ENCODE assay signal across 27 cellular contexts in genomic region chr11:96319901-96320656, GRCh38. TPM values are rescaled to one million over a fixed set of nuclear protein-coding genes. Genes with fewer than 3 reads are reported as not detected.
DNase-seq lines count a peak whose midpoint lies in the region; ATAC-seq and TF ChIP-seq lines count a peak whose summit lies in the region.
"Had no signal": no experiment of that assay in that cellular context is flagged by ENCODE, and none has a peak within 500 bp of the region (broad histone marks: within the 10 kb centered on the region; RNA-seq: fewer than 3 reads in every experiment).

No MANE protein-coding gene starts in this region.

- POLR2A ChIA-PET in CD8-positive, alpha-beta T cell (lab: Charles Lee): interaction anchor here (0.6 to 0.8 kb wide), 2 partner anchors 23 to 184 kb away, joined by 3 read pairs; partner anchors contain the start of gene MAML2

- H3K36me3 ChIP-seq in CD8-positive, alpha-beta T cell (ENCODE audit: insufficient read depth, low read length): no peaks in the 10 kb centered on the region
- H3K36me3 ChIP-seq: stomach had no signal

- no peaks in the 10 kb centered on the region for H3K27me3 Mint-ChIP-seq in activated CD4-positive, alpha-beta T cell treated with anti-CD3 and anti-CD28 coated beads, Interleukin-2, amount 10 ng/mL, durations not matched to agents 24 days and 14 days
- H3K27me3 Mint-ChIP-seq in CD8-positive, alpha-beta T cell (ENCODE audit: low read depth): no peaks in the 10 kb centered on the region
- no peaks in the 10 kb centered on the region for H3K27me3 Mint-ChIP-seq in activated naive CD8-positive, alpha-beta T cell treated with anti-CD3 and anti-CD28 coated beads for 36 hours
- H3K27me3 Mint-ChIP-seq in nephron (ENCODE audit: low read depth) (no peaks in the 10 kb centered on the region), glutamatergic neuron (ENCODE audit: unreplicated experiment) (no peaks in the 10 kb centered on the region)
- H3K27me3 Mint-ChIP-seq in effector memory CD8-positive, alpha-beta T cell: no peaks in the 10 kb centered on the region
- H3K27me3 Mint-ChIP-seq: activated B cell treated with CpG ODN at 0.5 μM for 24 hours, B cell had no signal

- H3K27ac ChIP-seq in CD8-positive, alpha-beta T cell (ENCODE audit: low read depth, low read length): no peak overlapping the region
- H3K27ac ChIP-seq: esophagus muscularis mucosa, gastroesophageal sphincter, KMS-11, RWPE1, SK-N-MC, stomach had no signal

- peaks cover 26% of the 10 kb centered on the region for H3K4me1 Mint-ChIP-seq in activated CD4-positive, alpha-beta T cell treated with anti-CD3 and anti-CD28 coated beads, Interleukin-2, amount 10 ng/mL, durations not matched to agents 24 days and 14 days
- peaks cover 93% of the 10 kb centered on the region for H3K4me1 Mint-ChIP-seq in CD8-positive, alpha-beta T cell (ENCODE audit: low read depth)
- H3K4me1 Mint-ChIP-seq in activated naive CD8-positive, alpha-beta T cell treated with anti-CD3 and anti-CD28 coated beads for 36 hours: peaks cover 84% of the 10 kb centered on the region
- H3K4me1 Mint-ChIP-seq in nephron (peaks cover 75% of the 10 kb centered on the region), glutamatergic neuron (ENCODE audit: low read depth, unreplicated experiment) (no peaks in the 10 kb centered on the region)
- peaks cover 34 to 50% of the 10 kb centered on the region in 2 donors for H3K4me1 Mint-ChIP-seq in effector memory CD8-positive, alpha-beta T cell (ENCODE audit: low read depth in 2 of 2)

- peaks cover 4% of the 10 kb centered on the region for H3K9me3 Mint-ChIP-seq in activated CD4-positive, alpha-beta T cell treated with anti-CD3 and anti-CD28 coated beads, Interleukin-2, amount 10 ng/mL, durations not matched to agents 24 days and 14 days
- H3K9me3 Mint-ChIP-seq in CD8-positive, alpha-beta T cell: no peaks in the 10 kb centered on the region
- peaks cover 2% of the 10 kb centered on the region for H3K9me3 Mint-ChIP-seq in activated naive CD8-positive, alpha-beta T cell treated with anti-CD3 and anti-CD28 coated beads for 36 hours
- H3K9me3 Mint-ChIP-seq in nephron (no peaks in the 10 kb centered on the region), glutamatergic neuron (ENCODE audit: unreplicated experiment) (no peaks in the 10 kb centered on the region)
- no peaks in the 10 kb centered on the region for H3K9me3 Mint-ChIP-seq in effector memory CD8-positive, alpha-beta T cell
- H3K9me3 Mint-ChIP-seq: activated B cell treated with CpG ODN at 0.5 μM for 24 hours had no signal

- H3K9me3 ChIP-seq in CD8-positive, alpha-beta T cell (ENCODE audit: low read length): no peaks in the 10 kb centered on the region
- H3K9me3 ChIP-seq: esophagus muscularis mucosa, gastroesophageal sphincter, stomach had no signal

- ATAC-seq in CD8-positive, alpha-beta T cell: no peak
- no peak for ATAC-seq in effector memory CD8-positive, alpha-beta T cell (replicated peaks)
- ATAC-seq: gastroesophageal sphincter had no signal

- peak; percentile 38 for DNase-seq in activated CD4-positive, alpha-beta T cell treated with anti-CD3 and anti-CD28 coated beads, Interleukin-2, amount 10 ng/mL, durations not matched to agents 24 days and 14 days
- no peak for DNase-seq in activated CD4-positive, alpha-beta T cell treated with anti-CD3 and anti-CD28 coated beads, Interleukin-2, amount 50 U/mL, for 1 hour
- DNase-seq in CD8-positive, alpha-beta T cell: no peak
- DNase-seq in activated naive CD8-positive, alpha-beta T cell treated with anti-CD3 and anti-CD28 coated beads for 36 hours: no peak
- DNase-seq in glutamatergic neuron: no peak
- no peak for DNase-seq in foreskin fibroblast
- DNase-seq in effector memory CD8-positive, alpha-beta T cell: no peak
- DNase-seq: activated B cell treated with CpG ODN at 0.5 μM for 24 hours; activated gamma-delta T cell; cerebellar nuclear complex; COR-L47; effector CD8-positive, alpha-beta T cell; islet precursor cell; NCI-H1694 treated with DMSO at 0.1 percent for 48 hours; NCI-H526 treated with DMSO at 0.1 percent for 48 hours; nucleus accumbens; retina; stimulated activated CD4-positive, alpha-beta T cell treated with anti-CD3 and anti-CD28 coated beads, Interleukin-4, amount 100 ng/mL, for 1 hour; stomach had no signal

- H3K36me3 Mint-ChIP-seq in activated CD4-positive, alpha-beta T cell treated with anti-CD3 and anti-CD28 coated beads, Interleukin-2, amount 10 ng/mL, durations not matched to agents 24 days and 14 days (ENCODE audit: low read depth): peaks cover 54% of the 10 kb centered on the region
- H3K36me3 Mint-ChIP-seq in CD8-positive, alpha-beta T cell: peaks cover 69% of the 10 kb centered on the region
- H3K36me3 Mint-ChIP-seq in activated naive CD8-positive, alpha-beta T cell treated with anti-CD3 and anti-CD28 coated beads for 36 hours: peaks cover 75% of the 10 kb centered on the region
- H3K36me3 Mint-ChIP-seq in nephron (ENCODE audit: low read depth) (peaks cover 33% of the 10 kb centered on the region), glutamatergic neuron (ENCODE audit: unreplicated experiment) (no peaks in the 10 kb centered on the region)
- peaks cover 4% of the 10 kb centered on the region for H3K36me3 Mint-ChIP-seq in effector memory CD8-positive, alpha-beta T cell (ENCODE audit: insufficient read depth)

- CTCF ChIA-PET in CD8-positive, alpha-beta T cell (lab: Charles Lee): interaction anchor here (1.0 to 1.4 kb wide), 3 partner anchors 15 to 23 kb away, joined by 3 to 5 read pairs (median 3); partner anchors contain the start of gene MAML2

- intact Hi-C loops in activated CD4-positive, alpha-beta T cell treated with anti-CD3 and anti-CD28 coated beads, Interleukin-2, amount 10 ng/mL, durations not matched to agents 24 days and 14 days (cut with micrococcal nuclease): no loop called here
- intact Hi-C loops in CD8-positive, alpha-beta T cell (cut with DNase I, micrococcal nuclease): no loop called here

- no peak overlapping the region for H3K4me3 Mint-ChIP-seq in activated CD4-positive, alpha-beta T cell treated with anti-CD3 and anti-CD28 coated beads, Interleukin-2, amount 10 ng/mL, durations not matched to agents 24 days and 14 days
- no peak overlapping the region for H3K4me3 Mint-ChIP-seq in CD8-positive, alpha-beta T cell
- no peak overlapping the region for H3K4me3 Mint-ChIP-seq in activated naive CD8-positive, alpha-beta T cell treated with anti-CD3 and anti-CD28 coated beads for 36 hours
- H3K4me3 Mint-ChIP-seq in nephron: no peak overlapping the region
- no peak overlapping the region for H3K4me3 Mint-ChIP-seq in glutamatergic neuron (ENCODE audit: unreplicated experiment)
- H3K4me3 Mint-ChIP-seq in effector memory CD8-positive, alpha-beta T cell: no peak overlapping the region
- H3K4me3 Mint-ChIP-seq: activated B cell treated with CpG ODN at 0.5 μM for 24 hours; B cell; T-helper 2 cell treated with Interferon-gamma antibody and Interleukin-4, amounts not matched to agents 5 μg/mL and 100 μg/mL, for 36 hours had no signal

- no peak overlapping the region for H3K4me3 ChIP-seq in CD8-positive, alpha-beta T cell (ENCODE audit: low read depth, low read length)
- H3K4me3 ChIP-seq in foreskin fibroblast (ENCODE audit: low read depth in 1 of 2, low read length in 2 of 2): no peak overlapping the region
- H3K4me3 ChIP-seq: esophagus muscularis mucosa, gastroesophageal sphincter, SK-N-MC, stomach had no signal

- no peaks in the 10 kb centered on the region for H3K27me3 ChIP-seq in CD8-positive, alpha-beta T cell (ENCODE audit: insufficient read depth, low read length)
- H3K27me3 ChIP-seq: esophagus muscularis mucosa, gastroesophageal sphincter, stomach had no signal

- H3K4me1 ChIP-seq in CD8-positive, alpha-beta T cell (ENCODE audit: insufficient read depth, low read length): peaks cover 57% of the 10 kb centered on the region

- no peak overlapping the region for H3K27ac Mint-ChIP-seq in activated CD4-positive, alpha-beta T cell treated with anti-CD3 and anti-CD28 coated beads, Interleukin-2, amount 10 ng/mL, durations not matched to agents 24 days and 14 days
- H3K27ac Mint-ChIP-seq in CD8-positive, alpha-beta T cell: peak overlapping the region; percentile 73
- H3K27ac Mint-ChIP-seq in activated naive CD8-positive, alpha-beta T cell treated with anti-CD3 and anti-CD28 coated beads for 36 hours: peak overlapping the region; percentile 55
- H3K27ac Mint-ChIP-seq in nephron (peak overlapping the region; percentile 72 to 82 (median 81)), glutamatergic neuron (ENCODE audit: unreplicated experiment) (no peak overlapping the region)
- no peak overlapping the region for H3K27ac Mint-ChIP-seq in effector memory CD8-positive, alpha-beta T cell
- H3K27ac Mint-ChIP-seq: activated B cell treated with CpG ODN at 0.5 μM for 24 hours; B cell; T-helper 2 cell treated with Interferon-gamma antibody and Interleukin-4, amounts not matched to agents 5 μg/mL and 100 μg/mL, for 36 hours had no signal

- no peak for TF ChIP-seq CTCF in CD8-positive, alpha-beta T cell (IDR thresholded peaks at IDR 0.05)
- TF ChIP-seq CTCF in nephron (IDR thresholded peaks at IDR 0.05; ENCODE audit: unreplicated experiment in 3 of 3) (no peak), glutamatergic neuron (IDR thresholded peaks at IDR 0.05; ENCODE audit: partially characterized antibody, unreplicated experiment) (no peak), foreskin fibroblast (IDR thresholded peaks at IDR 0.05; ENCODE audit: low read depth, low read length) (no peak)

RNA-seq across cellular contexts. Expression of gene MAML2, which starts 22.9 kb away (rescaled TPM):
- total RNA-seq in activated CD4-positive, alpha-beta T cell treated with anti-CD3 and anti-CD28 coated beads, Interleukin-2, amount 10 ng/mL, durations not matched to agents 24 days and 14 days: 11.9 and 12.4 TPM in 2 replicates
- 10 to 100 TPM; 41.2 to 42.3 TPM for total RNA-seq in CD8-positive, alpha-beta T cell
- 10 to 100 TPM; 14.1 to 14.3 TPM for total RNA-seq in activated naive CD8-positive, alpha-beta T cell treated with anti-CD3 and anti-CD28 coated beads for 36 hours
- total RNA-seq in glutamatergic neuron (ENCODE audit: unreplicated experiment): 2.1 TPM

Comparison
In these comparisons a context has a peak if more than half of its experiments do, and no peak if none do; other contexts are left out.
1. H3K27ac Mint-ChIP-seq: peak in CD8-positive, alpha-beta T cell (single experiment), activated naive CD8-positive, alpha-beta T cell treated with anti-CD3 and anti-CD28 coated beads for 36 hours (single experiment) and nephron (3 of 3); none in activated CD4-positive, alpha-beta T cell treated with anti-CD3 and anti-CD28 coated beads, Interleukin-2, amount 10 ng/mL, durations not matched to agents 24 days and 14 days (single experiment), glutamatergic neuron (single experiment) and effector memory CD8-positive, alpha-beta T cell (0 of 2).